In the genomic region with DNA sequence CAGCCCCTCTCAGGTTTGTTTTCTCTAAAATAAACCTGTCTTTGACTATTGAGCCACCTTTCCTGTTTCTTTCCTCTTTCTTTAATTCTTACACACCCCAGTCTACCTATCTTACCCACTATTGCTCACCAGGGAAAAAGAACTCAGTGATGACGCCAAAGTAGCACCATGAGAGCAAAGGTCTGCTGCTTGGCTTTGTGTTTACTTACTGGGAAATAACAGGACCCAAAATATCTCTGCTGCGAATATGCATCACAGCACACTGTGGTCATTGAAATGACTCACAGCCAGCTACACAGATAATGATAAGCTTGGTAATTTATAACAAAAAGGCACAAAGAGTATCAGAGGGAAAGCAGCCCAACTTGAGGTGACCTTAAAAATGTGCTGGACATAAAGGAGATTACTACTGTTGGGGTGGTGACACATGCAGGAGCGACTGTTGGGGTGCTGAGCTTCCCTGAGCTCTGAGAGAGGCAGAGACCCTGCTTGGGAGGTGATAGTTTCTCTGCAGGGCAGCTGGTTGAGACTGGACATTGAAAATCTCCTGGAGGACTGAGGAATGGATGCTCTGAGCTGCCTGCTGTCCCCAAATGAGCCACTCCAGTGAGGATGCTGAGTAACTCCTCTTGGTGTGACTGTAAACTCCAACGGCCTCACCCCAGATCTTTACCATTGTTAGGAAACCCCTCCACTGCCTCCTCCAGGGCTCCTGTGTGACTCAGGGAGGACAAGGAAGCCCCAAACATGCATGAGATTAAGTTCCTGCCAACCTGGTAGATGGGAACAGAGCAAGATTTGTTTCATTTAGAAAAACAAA, we compare ENCODE assay signal across 9 cellular contexts. TPM values are rescaled to one million over a fixed set of nuclear protein-coding genes. Genes with fewer than 3 reads are reported as not detected.
DNase-seq lines count a peak whose midpoint lies in the region; ATAC-seq and TF ChIP-seq lines count a peak whose summit lies in the region.
"Had no signal": no experiment of that assay in that cellular context is flagged by ENCODE, and none has a peak within 500 bp of the region (broad histone marks: within the 10 kb centered on the region; RNA-seq: fewer than 3 reads in every experiment).

No MANE protein-coding gene starts in this region.

- no peaks in the 10 kb centered on the region for H3K9me3 Mint-ChIP-seq in stimulated activated memory B cell treated with anti-CD40 and anti-IgM and Interleukin-4, amounts not matched to agents 10 μg/mL and 1 μg/mL and 100 μg/mL, for 72 hours

- H3K36me3 Mint-ChIP-seq in stimulated activated memory B cell treated with anti-CD40 and anti-IgM and Interleukin-4, amounts not matched to agents 10 μg/mL and 1 μg/mL and 100 μg/mL, for 72 hours, result no peaks in the 10 kb centered on the region

- ATAC-seq in Right ventricle myocardium superior (ENCODE audit: poor library complexity) (peak; percentile 32), Right ventricle myocardium inferior (no peak), HG03469 (IDR thresholded peaks at IDR 0.05; ENCODE audit: unreplicated experiment) (peak; percentile 84)
- ATAC-seq in stimulated activated memory B cell treated with anti-CD40 and anti-IgM and Interleukin-4, amounts not matched to agents 10 μg/mL and 1 μg/mL and 100 μg/mL, for 72 hours, result peak; percentile 86

- DNase-seq in Right ventricle myocardium superior, result no peak
- DNase-seq in Right ventricle myocardium inferior (ENCODE audit: missing footprints), result no peak
- peak; percentile 43 for DNase-seq in epithelial cell of esophagus (ENCODE audit: low read depth)
- no peak for DNase-seq in NCI-H748 treated with DMSO at 0.1 percent for 48 hours (lab: John Stamatoyannopoulos, UW)
- no peak for DNase-seq in DMS153 (lab: John Stamatoyannopoulos, UW)
- no peak for DNase-seq in NCI-H1048 (lab: John Stamatoyannopoulos, UW)
- DNase-seq: DND-41 had no signal

- H3K27ac Mint-ChIP-seq in stimulated activated memory B cell treated with anti-CD40 and anti-IgM and Interleukin-4, amounts not matched to agents 10 μg/mL and 1 μg/mL and 100 μg/mL, for 72 hours, result peak overlapping the region; percentile 51

- intact Hi-C loops in Right ventricle myocardium superior (cut with DNase I) (no loop called here), Right ventricle myocardium inferior (cut with DNase I) (no loop called here)

- H3K4me1 Mint-ChIP-seq in stimulated activated memory B cell treated with anti-CD40 and anti-IgM and Interleukin-4, amounts not matched to agents 10 μg/mL and 1 μg/mL and 100 μg/mL, for 72 hours, result peaks cover 11% of the 10 kb centered on the region

- no peak for TF ChIP-seq CTCF in epithelial cell of esophagus (IDR thresholded peaks at IDR 0.05; ENCODE audit: insufficient read depth, low read depth, low read length, missing control alignments)

- H3K27me3 Mint-ChIP-seq in stimulated activated memory B cell treated with anti-CD40 and anti-IgM and Interleukin-4, amounts not matched to agents 10 μg/mL and 1 μg/mL and 100 μg/mL, for 72 hours, result no peaks in the 10 kb centered on the region

- no peak overlapping the region for H3K4me3 ChIP-seq in epithelial cell of esophagus (ENCODE audit: low read length)

- H3K4me3 Mint-ChIP-seq in stimulated activated memory B cell treated with anti-CD40 and anti-IgM and Interleukin-4, amounts not matched to agents 10 μg/mL and 1 μg/mL and 100 μg/mL, for 72 hours, result no peak overlapping the region

RNA-seq across cellular contexts. Expression of gene EFCAB12, which starts 14.5 kb away (rescaled TPM):
- not detected for total RNA-seq in Right ventricle myocardium superior
- not detected for total RNA-seq in Right ventricle myocardium inferior

RNA-seq across cellular contexts. Expression of gene MBD4, which starts 25.9 kb away (rescaled TPM):
- total RNA-seq in Right ventricle myocardium superior (18.7 TPM), Right ventricle myocardium inferior (20.2 TPM)

RNA-seq across cellular contexts. Expression of gene IFT122, which starts 26.1 kb away (rescaled TPM):
- total RNA-seq in Right ventricle myocardium superior, result 19.3 TPM
- total RNA-seq in Right ventricle myocardium inferior, result 19.7 TPM
